ENCODE assay signal across 8 cellular contexts in genomic region chr6:99521557-99522286, GRCh38. TPM values are rescaled to one million over a fixed set of nuclear protein-coding genes. Genes with fewer than 3 reads are reported as not detected.
A peak's percentile ranks its signal among the peaks of the same experiment; 100 is the strongest.
DNase-seq lines count a peak whose midpoint lies in the region; ATAC-seq and TF ChIP-seq lines count a peak whose summit lies in the region.

No MANE protein-coding gene starts in this region.

- BruUV-seq in Caco-2 (replicated peaks; lab: Mats Ljungman, UMichigan) = no TSS peak

- no peaks in the 10 kb centered on the region for H3K27me3 Mint-ChIP-seq in Caco-2 (ENCODE audit: insufficient read depth, unreplicated experiment)
- no peaks in the 10 kb centered on the region for H3K27me3 Mint-ChIP-seq in WTC11 (ENCODE audit: low read depth)

- H3K4me1 Mint-ChIP-seq in Caco-2 (ENCODE audit: low read depth, unreplicated experiment) (no peaks in the 10 kb centered on the region), WTC11 (0 out of 2 replicates have a peak, but pooled peaks cover 2% of the 10 kb centered on the region)

- H3K9me3 ChIP-seq in Caco-2 = no peaks in the 10 kb centered on the region

- H3K9me3 Mint-ChIP-seq in Caco-2 (ENCODE audit: unreplicated experiment) (no peaks in the 10 kb centered on the region), WTC11 (0 out of 2 replicates have a peak, but pooled peaks cover 4% of the 10 kb centered on the region)

- peak overlapping the region; percentile 99 for H3K4me3 Mint-ChIP-seq in Caco-2 (ENCODE audit: unreplicated experiment)
- peak overlapping the region; percentile 100 for H3K4me3 Mint-ChIP-seq in WTC11

- no peaks in the 10 kb centered on the region for H3K36me3 ChIP-seq in Caco-2 (ENCODE audit: control insufficient read depth, insufficient read depth, low read length)

- DNase-seq in Caco-2 (peak in 1 of 2 experiments; percentile 16), WTC11 (ENCODE audit: low spot score) (peak; percentile 13), globus pallidus (ENCODE audit: low spot score) (peak; percentile 10), posterior vena cava (ENCODE audit: low spot score) (peak; percentile 84), cortex of kidney (lab: John Stamatoyannopoulos, UW) (no peak), NCI-H1436 treated with DMSO at 0.1 percent for 48 hours (lab: John Stamatoyannopoulos, UW) (no peak)

- ATAC-seq in GM19395 (IDR thresholded peaks at IDR 0.05; ENCODE audit: unreplicated experiment) (peak; percentile 42), HG03439 (IDR thresholded peaks at IDR 0.05; ENCODE audit: unreplicated experiment) (peak; percentile 19), WTC11 (peak; percentile 36)

- peak overlapping the region; percentile 56 for H3K4me3 ChIP-seq in Caco-2 (ENCODE audit: low read depth, low read length)

- POLR2A ChIA-PET in Caco-2 (lab: Charles Lee) (interaction anchor here (2.3 kb wide), 1 partner anchor 46 kb away, joined by 10 read pairs; the partner anchor contains the start of gene CCNC), WTC11 (lab: Charles Lee) (interaction anchor here (0.6 to 2.1 kb wide), 3 partner anchors 10 to 87 kb away, joined by 3 to 15 read pairs (median 3); partner anchors contain the start of gene CCNC)

- intact Hi-C loops in Caco-2 (cut with micrococcal nuclease; ENCODE audit: unreplicated experiment) = loop anchor here (1.0 kb wide), 1 partner anchor 47 kb away; the partner anchor contains the start of gene CCNC
- intact Hi-C loops in posterior vena cava (cut with DNase I) = no loop called here

- CTCF ChIA-PET in Caco-2 (lab: Charles Lee) (interaction anchor here (0.6 kb wide), 1 partner anchor 75 kb away, joined by 3 read pairs; no protein-coding TSS in a partner anchor), WTC11 (lab: Charles Lee) (interaction anchor here (0.6 to 1.5 kb wide), 5 partner anchors 46 to 104 kb away, joined by 3 to 7 read pairs (median 3); partner anchors contain the start of gene CCNC)

- no peaks in the 10 kb centered on the region for H3K4me1 ChIP-seq in Caco-2

- no peaks in the 10 kb centered on the region for H3K27me3 ChIP-seq in Caco-2 (replicated peaks; ENCODE audit: control insufficient read depth, insufficient read depth, low read length)

- H3K36me3 Mint-ChIP-seq in Caco-2 (ENCODE audit: insufficient read depth, unreplicated experiment) (peaks cover 9% of the 10 kb centered on the region), WTC11 (peaks cover 2% of the 10 kb centered on the region; the same call in 1 of the 2 replicates)

- H3K27ac Mint-ChIP-seq in Caco-2 (ENCODE audit: unreplicated experiment) (peak overlapping the region; percentile 99), WTC11 (peak overlapping the region; percentile 99)

- TF ChIP-seq CTCF in Caco-2 (IDR thresholded peaks at IDR 0.05; ENCODE audit: insufficient read depth in 1 of 2, low read depth in 1 of 2, low read length in 1 of 2, severe bottlenecking in 1 of 2, unreplicated experiment in 1 of 2) = no peak
- TF ChIP-seq CTCF in WTC11 (IDR thresholded peaks at IDR 0.05) = no peak

TF ChIP-seq in WTC11, 78 proteins besides CTCF, POLR2A, EP300 and RAD21:
- peak; percentile 42; the same call in 1 of the 2 replicates for TF ChIP-seq GTF2I (CRISPR knock-in tag; conservative IDR thresholded peaks at IDR 0.05)
- TF ChIP-seq TP53 (CRISPR knock-in tag; IDR thresholded peaks at IDR 0.05) = no peak
TF ChIP-seq in WTC11: peak in this region for 1.

RNA-seq across cellular contexts. Expression of gene USP45, which starts 6.5 kb away (rescaled TPM):
- total RNA-seq in Caco-2 (2022) (11.7 and 12.2 TPM in 2 replicates), WTC11 (2021) (22.4 to 34.7 TPM (median 25.7 TPM) in 3 replicates), posterior vena cava (10 to 100 TPM; 13.6 to 16.0 TPM)

RNA-seq across cellular contexts. Expression of gene CCNC, which starts 46.7 kb away (rescaled TPM):
- total RNA-seq in Caco-2 (2022) (93.1 and 94.6 TPM in 2 replicates), WTC11 (2021) (82.2 to 93.1 TPM (median 86.8 TPM) in 3 replicates), posterior vena cava (10 to 100 TPM; 32.3 to 41.4 TPM)

Comparison
In these comparisons a context has a peak if more than half of its experiments do, and no peak if none do; other contexts are left out.
1. DNase-seq: peak in WTC11 (single experiment), globus pallidus (single experiment) and posterior vena cava (single experiment); none in cortex of kidney (single experiment) and NCI-H1436 treated with DMSO at 0.1 percent for 48 hours (single experiment).
2. Peak in every context shown above with its lines, with median percentiles within 50 percentile points of each other: ATAC-seq.